1 cellular context compared by ENCODE assay signal in genomic region chr22:49826603-49827306, GRCh38.
TF ChIP-seq lines count a peak whose summit lies in the region.

No MANE protein-coding gene starts in this region.

TF ChIP-seq in HepG2, 621 proteins besides CTCF, POLR2A, EP300 and RAD21 (continued from another document and continues in another):
- TF ChIP-seq ADNP (CRISPR knock-in tag; IDR thresholded peaks at IDR 0.05) (no peak), ZNF776 (CRISPR knock-in tag; IDR thresholded peaks at IDR 0.05) (0 out of 2 replicates have a peak, but pooled peaks have one; percentile 63), ZNF264 (CRISPR knock-in tag; IDR thresholded peaks at IDR 0.05) (no peak), NR3C1 (CRISPR knock-in tag; IDR thresholded peaks at IDR 0.05) (no peak), ATRX (CRISPR knock-in tag; IDR thresholded peaks at IDR 0.05; ENCODE audit: borderline replicate concordance) (no peak), POLR2G (IDR thresholded peaks at IDR 0.05; ENCODE audit: low read depth, low read length) (no peak), ZNF329 (CRISPR knock-in tag; IDR thresholded peaks at IDR 0.05; ENCODE audit: low read depth) (no peak), ZNF589 (CRISPR knock-in tag; conservative IDR thresholded peaks at IDR 0.05) (no peak), KDM2A (CRISPR knock-in tag; IDR thresholded peaks at IDR 0.05; ENCODE audit: borderline replicate concordance, low read depth) (0 out of 2 replicates have a peak, but pooled peaks have one; percentile 42), ZNF567 (CRISPR knock-in tag; IDR thresholded peaks at IDR 0.05; ENCODE audit: borderline replicate concordance) (no peak), SOX13 (IDR thresholded peaks at IDR 0.05) (no peak), SOX13 (CRISPR knock-in tag; conservative IDR thresholded peaks at IDR 0.05 in 1 of 2, IDR thresholded peaks at IDR 0.05 in 1 of 2) (no peak), ISL2 (CRISPR knock-in tag; IDR thresholded peaks at IDR 0.05) (no peak), MYC (CRISPR knock-in tag; IDR thresholded peaks at IDR 0.05; ENCODE audit: borderline replicate concordance) (peak; percentile 41; the same call in 1 of the 2 replicates), ZFY (CRISPR knock-in tag; IDR thresholded peaks at IDR 0.05) (peak; percentile 82), NR2C2 (CRISPR knock-in tag; IDR thresholded peaks at IDR 0.05; ENCODE audit: borderline replicate concordance) (no peak), ATF2 (CRISPR knock-in tag; IDR thresholded peaks at IDR 0.05) (0 out of 2 replicates have a peak, but pooled peaks have one; percentile 7), TBP (CRISPR knock-in tag; IDR thresholded peaks at IDR 0.05) (no peak), ZFP91 (CRISPR knock-in tag; IDR thresholded peaks at IDR 0.05; ENCODE audit: borderline replicate concordance) (peak; percentile 18; the same call in 1 of the 2 replicates), SP1 (IDR thresholded peaks at IDR 0.05) (no peak), SP1 (CRISPR knock-in tag; IDR thresholded peaks at IDR 0.05) (no peak), ZNF615 (CRISPR knock-in tag; IDR thresholded peaks at IDR 0.05; ENCODE audit: borderline replicate concordance) (no peak), RARA (CRISPR knock-in tag; IDR thresholded peaks at IDR 0.05) (peak; percentile 56; the same call in 1 of the 2 replicates), ZNF646 (CRISPR knock-in tag; IDR thresholded peaks at IDR 0.05) (0 out of 2 replicates have a peak, but pooled peaks have one; percentile 59), ARHGAP35 (CRISPR knock-in tag; IDR thresholded peaks at IDR 0.05; ENCODE audit: borderline replicate concordance) (no peak; the same call in 1 of the 2 replicates), ELF4 (CRISPR knock-in tag; IDR thresholded peaks at IDR 0.05; ENCODE audit: borderline replicate concordance) (no peak), MTA1 (CRISPR knock-in tag; IDR thresholded peaks at IDR 0.05; ENCODE audit: borderline replicate concordance) (0 out of 2 replicates have a peak, but pooled peaks have one; percentile 38), ATF6 (CRISPR knock-in tag; conservative IDR thresholded peaks at IDR 0.05) (no peak), ZSCAN20 (CRISPR knock-in tag; IDR thresholded peaks at IDR 0.05; ENCODE audit: borderline replicate concordance) (peak; percentile 15; the same call in 1 of the 2 replicates)
- TF ChIP-seq, protein P1, sequence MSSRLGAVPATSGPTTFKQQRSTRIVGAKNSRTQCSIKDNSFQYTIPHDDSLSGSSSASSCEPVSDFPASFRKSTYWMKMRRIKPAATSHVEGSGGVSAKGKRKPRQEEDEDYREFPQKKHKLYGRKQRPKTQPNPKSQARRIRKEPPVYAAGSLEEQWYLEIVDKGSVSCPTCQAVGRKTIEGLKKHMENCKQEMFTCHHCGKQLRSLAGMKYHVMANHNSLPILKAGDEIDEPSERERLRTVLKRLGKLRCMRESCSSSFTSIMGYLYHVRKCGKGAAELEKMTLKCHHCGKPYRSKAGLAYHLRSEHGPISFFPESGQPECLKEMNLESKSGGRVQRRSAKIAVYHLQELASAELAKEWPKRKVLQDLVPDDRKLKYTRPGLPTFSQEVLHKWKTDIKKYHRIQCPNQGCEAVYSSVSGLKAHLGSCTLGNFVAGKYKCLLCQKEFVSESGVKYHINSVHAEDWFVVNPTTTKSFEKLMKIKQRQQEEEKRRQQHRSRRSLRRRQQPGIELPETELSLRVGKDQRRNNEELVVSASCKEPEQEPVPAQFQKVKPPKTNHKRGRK (CRISPR knock-in tag; IDR thresholded peaks at IDR 0.05) = no peak
- TF ChIP-seq, protein P2, sequence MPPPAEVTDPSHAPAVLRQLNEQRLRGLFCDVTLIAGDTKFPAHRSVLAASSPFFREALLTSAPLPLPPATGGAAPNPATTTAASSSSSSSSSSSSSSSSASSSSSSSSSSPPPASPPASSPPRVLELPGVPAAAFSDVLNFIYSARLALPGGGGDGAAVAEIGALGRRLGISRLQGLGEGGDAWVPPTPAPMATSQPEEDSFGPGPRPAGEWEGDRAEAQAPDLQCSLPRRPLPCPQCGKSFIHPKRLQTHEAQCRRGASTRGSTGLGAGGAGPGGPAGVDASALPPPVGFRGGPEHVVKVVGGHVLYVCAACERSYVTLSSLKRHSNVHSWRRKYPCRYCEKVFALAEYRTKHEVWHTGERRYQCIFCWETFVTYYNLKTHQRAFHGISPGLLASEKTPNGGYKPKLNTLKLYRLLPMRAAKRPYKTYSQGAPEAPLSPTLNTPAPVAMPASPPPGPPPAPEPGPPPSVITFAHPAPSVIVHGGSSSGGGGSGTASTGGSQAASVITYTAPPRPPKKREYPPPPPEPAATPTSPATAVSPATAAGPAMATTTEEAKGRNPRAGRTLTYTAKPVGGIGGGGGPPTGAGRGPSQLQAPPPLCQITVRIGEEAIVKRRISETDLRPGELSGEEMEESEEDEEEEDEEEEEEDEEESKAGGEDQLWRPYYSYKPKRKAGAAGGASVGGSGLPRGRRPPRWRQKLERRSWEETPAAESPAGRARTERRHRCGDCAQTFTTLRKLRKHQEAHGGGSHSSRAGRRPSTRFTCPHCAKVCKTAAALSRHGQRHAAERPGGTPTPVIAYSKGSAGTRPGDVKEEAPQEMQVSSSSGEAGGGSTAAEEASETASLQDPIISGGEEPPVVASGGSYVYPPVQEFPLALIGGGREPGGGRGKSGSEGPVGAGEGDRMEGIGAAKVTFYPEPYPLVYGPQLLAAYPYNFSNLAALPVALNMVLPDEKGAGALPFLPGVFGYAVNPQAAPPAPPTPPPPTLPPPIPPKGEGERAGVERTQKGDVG (CRISPR knock-in tag; IDR thresholded peaks at IDR 0.05; ENCODE audit: borderline replicate concordance) = 0 out of 2 replicates have a peak, but pooled peaks have one; percentile 36
- TF ChIP-seq, protein P3, sequence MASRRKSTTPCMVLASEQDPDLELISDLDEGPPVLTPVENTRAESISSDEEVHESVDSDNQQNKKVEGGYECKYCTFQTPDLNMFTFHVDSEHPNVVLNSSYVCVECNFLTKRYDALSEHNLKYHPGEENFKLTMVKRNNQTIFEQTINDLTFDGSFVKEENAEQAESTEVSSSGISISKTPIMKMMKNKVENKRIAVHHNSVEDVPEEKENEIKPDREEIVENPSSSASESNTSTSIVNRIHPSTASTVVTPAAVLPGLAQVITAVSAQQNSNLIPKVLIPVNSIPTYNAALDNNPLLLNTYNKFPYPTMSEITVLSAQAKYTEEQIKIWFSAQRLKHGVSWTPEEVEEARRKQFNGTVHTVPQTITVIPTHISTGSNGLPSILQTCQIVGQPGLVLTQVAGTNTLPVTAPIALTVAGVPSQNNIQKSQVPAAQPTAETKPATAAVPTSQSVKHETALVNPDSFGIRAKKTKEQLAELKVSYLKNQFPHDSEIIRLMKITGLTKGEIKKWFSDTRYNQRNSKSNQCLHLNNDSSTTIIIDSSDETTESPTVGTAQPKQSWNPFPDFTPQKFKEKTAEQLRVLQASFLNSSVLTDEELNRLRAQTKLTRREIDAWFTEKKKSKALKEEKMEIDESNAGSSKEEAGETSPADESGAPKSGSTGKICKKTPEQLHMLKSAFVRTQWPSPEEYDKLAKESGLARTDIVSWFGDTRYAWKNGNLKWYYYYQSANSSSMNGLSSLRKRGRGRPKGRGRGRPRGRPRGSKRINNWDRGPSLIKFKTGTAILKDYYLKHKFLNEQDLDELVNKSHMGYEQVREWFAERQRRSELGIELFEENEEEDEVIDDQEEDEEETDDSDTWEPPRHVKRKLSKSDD (CRISPR knock-in tag; IDR thresholded peaks at IDR 0.05; ENCODE audit: low read depth) = no peak
- TF ChIP-seq, protein P4, sequence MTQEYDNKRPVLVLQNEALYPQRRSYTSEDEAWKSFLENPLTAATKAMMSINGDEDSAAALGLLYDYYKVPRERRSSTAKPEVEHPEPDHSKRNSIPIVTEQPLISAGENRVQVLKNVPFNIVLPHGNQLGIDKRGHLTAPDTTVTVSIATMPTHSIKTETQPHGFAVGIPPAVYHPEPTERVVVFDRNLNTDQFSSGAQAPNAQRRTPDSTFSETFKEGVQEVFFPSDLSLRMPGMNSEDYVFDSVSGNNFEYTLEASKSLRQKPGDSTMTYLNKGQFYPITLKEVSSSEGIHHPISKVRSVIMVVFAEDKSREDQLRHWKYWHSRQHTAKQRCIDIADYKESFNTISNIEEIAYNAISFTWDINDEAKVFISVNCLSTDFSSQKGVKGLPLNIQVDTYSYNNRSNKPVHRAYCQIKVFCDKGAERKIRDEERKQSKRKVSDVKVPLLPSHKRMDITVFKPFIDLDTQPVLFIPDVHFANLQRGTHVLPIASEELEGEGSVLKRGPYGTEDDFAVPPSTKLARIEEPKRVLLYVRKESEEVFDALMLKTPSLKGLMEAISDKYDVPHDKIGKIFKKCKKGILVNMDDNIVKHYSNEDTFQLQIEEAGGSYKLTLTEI (CRISPR knock-in tag; conservative IDR thresholded peaks at IDR 0.05) = no peak
- TF ChIP-seq, protein P5, sequence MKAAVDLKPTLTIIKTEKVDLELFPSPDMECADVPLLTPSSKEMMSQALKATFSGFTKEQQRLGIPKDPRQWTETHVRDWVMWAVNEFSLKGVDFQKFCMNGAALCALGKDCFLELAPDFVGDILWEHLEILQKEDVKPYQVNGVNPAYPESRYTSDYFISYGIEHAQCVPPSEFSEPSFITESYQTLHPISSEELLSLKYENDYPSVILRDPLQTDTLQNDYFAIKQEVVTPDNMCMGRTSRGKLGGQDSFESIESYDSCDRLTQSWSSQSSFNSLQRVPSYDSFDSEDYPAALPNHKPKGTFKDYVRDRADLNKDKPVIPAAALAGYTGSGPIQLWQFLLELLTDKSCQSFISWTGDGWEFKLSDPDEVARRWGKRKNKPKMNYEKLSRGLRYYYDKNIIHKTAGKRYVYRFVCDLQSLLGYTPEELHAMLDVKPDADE (CRISPR knock-in tag; IDR thresholded peaks at IDR 0.05) = no peak
